ENCODE assay signal across 22 cellular contexts in the genomic region with DNA sequence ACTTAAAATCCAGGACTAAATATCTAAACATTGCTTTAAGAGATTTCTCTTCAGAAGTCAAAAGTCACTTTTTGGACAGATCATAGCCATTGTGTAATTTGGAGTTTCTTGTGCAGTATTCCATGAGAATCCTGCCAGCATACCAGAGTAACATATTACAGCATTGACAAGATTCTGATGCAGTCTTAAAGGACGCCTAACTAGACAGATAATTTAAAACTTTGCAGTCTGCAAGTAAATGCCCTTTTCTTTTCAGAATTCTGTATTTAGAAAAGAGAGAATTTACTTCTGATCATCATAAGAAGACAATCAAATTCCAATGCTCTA. TPM values are rescaled to one million over a fixed set of nuclear protein-coding genes. Genes with fewer than 3 reads are reported as not detected.
"Had no signal": no experiment of that assay in that cellular context is flagged by ENCODE, and none has a peak within 500 bp of the region (broad histone marks: within the 10 kb centered on the region; RNA-seq: fewer than 3 reads in every experiment).

No MANE protein-coding gene starts in this region.

- H3K4me3 Mint-ChIP-seq: activated CD4-positive, alpha-beta memory T cell treated with anti-CD3 and anti-CD28 coated beads, Interleukin-2, amount 10 ng/mL, durations not matched to agents 7 days and 5 days; activated CD4-positive, alpha-beta T cell treated with anti-CD3 and anti-CD28 coated beads for 36 hours; activated naive CD4-positive, alpha-beta T cell treated with anti-CD3 and anti-CD28 coated beads for 36 hours; activated naive CD8-positive, alpha-beta T cell; activated T-helper 17 cell treated with anti-CD3 and anti-CD28 coated beads, Interleukin-2, amount 50 U/mL, for 72 hours had no signal

- ATAC-seq: activated CD4-positive, alpha-beta T cell treated with anti-CD3 and anti-CD28 coated beads for 36 hours; activated T-helper 17 cell treated with anti-CD3 and anti-CD28 coated beads, Interleukin-2, amount 50 U/mL, for 72 hours had no signal

- H3K36me3 Mint-ChIP-seq: activated naive CD8-positive, alpha-beta T cell had no signal

- H3K27ac Mint-ChIP-seq: activated CD4-positive, alpha-beta memory T cell treated with anti-CD3 and anti-CD28 coated beads, Interleukin-2, amount 10 ng/mL, durations not matched to agents 7 days and 5 days; activated CD4-positive, alpha-beta T cell treated with anti-CD3 and anti-CD28 coated beads for 36 hours; activated naive CD4-positive, alpha-beta T cell treated with anti-CD3 and anti-CD28 coated beads for 36 hours; activated naive CD8-positive, alpha-beta T cell; activated T-helper 17 cell treated with anti-CD3 and anti-CD28 coated beads, Interleukin-2, amount 50 U/mL, for 72 hours had no signal

- H3K36me3 ChIP-seq: WERI-Rb-1 had no signal

- H3K27ac ChIP-seq: SK-N-MC, WERI-Rb-1 had no signal

- H3K4me3 ChIP-seq: SK-N-MC had no signal

- H3K4me1 Mint-ChIP-seq: activated CD4-positive, alpha-beta memory T cell treated with anti-CD3 and anti-CD28 coated beads, Interleukin-2, amount 10 ng/mL, durations not matched to agents 7 days and 5 days; activated CD4-positive, alpha-beta T cell treated with anti-CD3 and anti-CD28 coated beads for 36 hours; activated T-helper 17 cell treated with anti-CD3 and anti-CD28 coated beads, Interleukin-2, amount 50 U/mL, for 72 hours had no signal

- DNase-seq: activated CD4-positive, alpha-beta memory T cell treated with anti-CD3 and anti-CD28 coated beads, Interleukin-2, amount 10 ng/mL, durations not matched to agents 7 days and 5 days; activated CD4-positive, alpha-beta T cell treated with anti-CD3 and anti-CD28 coated beads for 36 hours; activated CD4-positive, alpha-beta T cell treated with anti-CD3 and anti-CD28 coated beads, Interleukin-2, amount 50 U/mL, for 1 hour; activated gamma-delta T cell; activated naive CD4-positive, alpha-beta T cell treated with anti-CD3 and anti-CD28 coated beads for 36 hours; activated T-cell treated with anti-CD3 and anti-CD28 coated beads for 4 hours; activated T-cell treated with anti-CD3 and anti-CD28 coated beads, Interleukin-2, amount 50 U/mL, for 48 hours; anterior cingulate cortex; caudate nucleus; MM.1S; NCI-H1105; NCI-H1436; NCI-H1694 treated with DMSO at 0.1 percent for 48 hours; NCI-H2081; NCI-H510A treated with DMSO at 0.1 percent for 48 hours; T-helper 1 cell; WERI-Rb-1 had no signal

RNA-seq across cellular contexts. Expression of a gene that starts 17.5 kb away (rescaled TPM):
- total RNA-seq: activated CD4-positive, alpha-beta memory T cell treated with anti-CD3 and anti-CD28 coated beads, Interleukin-2, amount 10 ng/mL, durations not matched to agents 7 days and 5 days; activated CD4-positive, alpha-beta T cell treated with anti-CD3 and anti-CD28 coated beads for 36 hours; activated CD8-positive, alpha-beta memory T cell treated with anti-CD3 and anti-CD28 coated beads for 36 hours; activated naive CD4-positive, alpha-beta T cell treated with anti-CD3 and anti-CD28 coated beads for 36 hours; T-helper 2 cell treated with Interferon-gamma antibody and Interleukin-4, amounts not matched to agents 100 ng/mL and 5 ng/mL, for 36 hours had no signal
